In the genomic region with DNA sequence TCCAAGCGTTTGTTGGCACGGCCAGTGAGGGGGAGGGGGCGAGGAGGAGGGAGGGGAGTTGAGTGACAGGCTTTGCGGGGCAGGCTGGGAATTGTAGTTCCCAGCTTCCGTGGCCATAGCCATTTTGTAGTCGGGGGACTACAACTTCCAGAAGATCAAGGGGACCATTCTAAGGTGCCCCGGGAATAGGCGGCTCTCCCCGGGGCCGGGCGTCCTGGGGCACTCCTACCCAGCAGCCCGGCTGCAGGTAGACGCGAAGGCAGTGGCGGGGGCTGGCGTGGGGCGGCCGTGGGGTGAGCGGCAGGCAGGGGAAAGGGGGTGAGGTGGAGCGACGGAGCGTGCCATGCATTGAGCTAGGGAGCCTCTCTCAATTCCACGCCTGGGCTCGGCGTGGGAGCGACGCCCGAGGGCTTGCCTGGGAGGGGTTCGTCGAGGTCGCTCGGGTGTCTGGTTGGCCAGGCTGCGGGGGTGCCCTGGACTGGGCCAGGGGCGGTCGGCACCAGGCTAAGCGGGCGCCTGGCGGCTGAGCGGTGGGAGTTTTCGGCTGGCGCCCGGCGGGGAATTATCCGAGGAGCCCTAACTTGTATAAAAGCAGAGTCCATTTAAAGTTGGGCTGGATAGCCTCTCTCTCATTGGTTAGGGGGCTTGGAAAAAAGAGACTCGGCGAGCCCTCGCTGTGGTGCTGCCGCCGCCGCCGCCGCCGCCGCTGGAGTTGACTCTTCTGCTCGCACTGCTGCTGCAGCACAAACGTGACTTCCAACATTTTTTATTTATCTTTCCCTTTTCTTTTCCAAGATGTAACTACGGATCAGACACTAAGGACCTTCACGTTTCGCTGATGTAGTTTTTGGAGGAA, we compare ENCODE assay signal across 8 cellular contexts. TPM values are rescaled to one million over a fixed set of nuclear protein-coding genes. Genes with fewer than 3 reads are reported as not detected.
DNase-seq lines count a peak whose midpoint lies in the region; ATAC-seq and TF ChIP-seq lines count a peak whose summit lies in the region.

A gene (plus strand): TSS at position 709 of the 856 bp plus-strand sequence. CDS start 471 bp downstream, outside the sequence.

- no peaks in the 10 kb centered on the region for H3K27me3 ChIP-seq in mucosa of stomach (ENCODE audit: control insufficient read depth, insufficient read depth, low read length)

- ATAC-seq in GM21723 (IDR thresholded peaks at IDR 0.05; ENCODE audit: unreplicated experiment): peak; percentile 57

- DNase-seq in DMS53 treated with DMSO at 0.1 percent for 48 hours (lab: John Stamatoyannopoulos, UW; ENCODE audit: unreplicated experiment) (peak; percentile 92), KG1 (lab: John Stamatoyannopoulos, UW) (peak; percentile 94), erythroblast (lab: John Stamatoyannopoulos, UW) (peak; percentile 97)
- DNase-seq in activated T-cell treated with anti-CD3 and anti-CD28 coated beads, Interleukin-2, amount 50 U/mL, for 24 hours: peak; percentile 97
- peak; percentile 97 for DNase-seq in stimulated activated CD8-positive, alpha-beta memory T cell treated with anti-CD3 and anti-CD28 coated beads, Interleukin-4, amount 100 ng/mL, for 48 hours

- H3K36me3 Mint-ChIP-seq in activated T-cell treated with anti-CD3 and anti-CD28 coated beads, Interleukin-2, amount 50 U/mL, for 24 hours (ENCODE audit: low read depth): peaks cover 42% of the 10 kb centered on the region

- peak within 1 kb of the TSS; percentile 100 for H3K4me3 Mint-ChIP-seq in activated T-cell treated with anti-CD3 and anti-CD28 coated beads, Interleukin-2, amount 50 U/mL, for 24 hours

- H3K36me3 ChIP-seq in mucosa of stomach (ENCODE audit: control insufficient read depth, insufficient read depth, low read length): no peaks in the 10 kb centered on the region

- H3K27ac Mint-ChIP-seq in activated T-cell treated with anti-CD3 and anti-CD28 coated beads, Interleukin-2, amount 50 U/mL, for 24 hours: peak within 1 kb of the TSS; percentile 98

- H3K27me3 Mint-ChIP-seq in activated T-cell treated with anti-CD3 and anti-CD28 coated beads, Interleukin-2, amount 50 U/mL, for 24 hours: no peaks in the 10 kb centered on the region

- H3K4me1 Mint-ChIP-seq in activated T-cell treated with anti-CD3 and anti-CD28 coated beads, Interleukin-2, amount 50 U/mL, for 24 hours (ENCODE audit: low read depth): peaks cover 35% of the 10 kb centered on the region

- no peaks in the 10 kb centered on the region for H3K9me3 ChIP-seq in mucosa of stomach (ENCODE audit: control insufficient read depth, low read length)

- peak; percentile 80 for TF ChIP-seq POLR2A in erythroblast (IDR thresholded peaks at IDR 0.05; ENCODE audit: low read length)

- H3K4me1 ChIP-seq in mucosa of stomach (ENCODE audit: control insufficient read depth, insufficient read depth, low read length): peaks cover 12% of the 10 kb centered on the region

- peak within 1 kb of the TSS; percentile 77 for H3K4me3 ChIP-seq in mucosa of stomach (ENCODE audit: low read length)

- no peaks in the 10 kb centered on the region for H3K9me3 Mint-ChIP-seq in activated T-cell treated with anti-CD3 and anti-CD28 coated beads, Interleukin-2, amount 50 U/mL, for 24 hours

- H3K9ac ChIP-seq in mucosa of stomach (ENCODE audit: low read length): peak within 1 kb of the TSS; percentile 87

TF ChIP-seq in PFSK-1, 5 proteins besides CTCF, POLR2A, EP300 and RAD21:
- peak; percentile 87 for TF ChIP-seq SIN3A (IDR thresholded peaks at IDR 0.05; ENCODE audit: borderline replicate concordance, insufficient read depth, low read length)
- TF ChIP-seq TAF1 (IDR thresholded peaks at IDR 0.05; ENCODE audit: borderline replicate concordance, insufficient read depth, low read length): 0 out of 2 replicates have a peak, but pooled peaks have one; percentile 12
- peak; percentile 42; the same call in 1 of the 2 replicates for TF ChIP-seq POLR2AphosphoS5 (IDR thresholded peaks at IDR 0.05; ENCODE audit: low read depth, low read length)
- TF ChIP-seq, protein P1, sequence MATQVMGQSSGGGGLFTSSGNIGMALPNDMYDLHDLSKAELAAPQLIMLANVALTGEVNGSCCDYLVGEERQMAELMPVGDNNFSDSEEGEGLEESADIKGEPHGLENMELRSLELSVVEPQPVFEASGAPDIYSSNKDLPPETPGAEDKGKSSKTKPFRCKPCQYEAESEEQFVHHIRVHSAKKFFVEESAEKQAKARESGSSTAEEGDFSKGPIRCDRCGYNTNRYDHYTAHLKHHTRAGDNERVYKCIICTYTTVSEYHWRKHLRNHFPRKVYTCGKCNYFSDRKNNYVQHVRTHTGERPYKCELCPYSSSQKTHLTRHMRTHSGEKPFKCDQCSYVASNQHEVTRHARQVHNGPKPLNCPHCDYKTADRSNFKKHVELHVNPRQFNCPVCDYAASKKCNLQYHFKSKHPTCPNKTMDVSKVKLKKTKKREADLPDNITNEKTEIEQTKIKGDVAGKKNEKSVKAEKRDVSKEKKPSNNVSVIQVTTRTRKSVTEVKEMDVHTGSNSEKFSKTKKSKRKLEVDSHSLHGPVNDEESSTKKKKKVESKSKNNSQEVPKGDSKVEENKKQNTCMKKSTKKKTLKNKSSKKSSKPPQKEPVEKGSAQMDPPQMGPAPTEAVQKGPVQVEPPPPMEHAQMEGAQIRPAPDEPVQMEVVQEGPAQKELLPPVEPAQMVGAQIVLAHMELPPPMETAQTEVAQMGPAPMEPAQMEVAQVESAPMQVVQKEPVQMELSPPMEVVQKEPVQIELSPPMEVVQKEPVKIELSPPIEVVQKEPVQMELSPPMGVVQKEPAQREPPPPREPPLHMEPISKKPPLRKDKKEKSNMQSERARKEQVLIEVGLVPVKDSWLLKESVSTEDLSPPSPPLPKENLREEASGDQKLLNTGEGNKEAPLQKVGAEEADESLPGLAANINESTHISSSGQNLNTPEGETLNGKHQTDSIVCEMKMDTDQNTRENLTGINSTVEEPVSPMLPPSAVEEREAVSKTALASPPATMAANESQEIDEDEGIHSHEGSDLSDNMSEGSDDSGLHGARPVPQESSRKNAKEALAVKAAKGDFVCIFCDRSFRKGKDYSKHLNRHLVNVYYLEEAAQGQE (IDR thresholded peaks at IDR 0.05; ENCODE audit: insufficient read depth in 1 of 2, low read depth in 2 of 2, low read length in 2 of 2): no peak
- no peak for TF ChIP-seq FOXP2 (optimal IDR thresholded peaks at IDR 0.05; ENCODE audit: borderline replicate concordance, extremely low read depth, extremely low read length, insufficient read depth)

RNA-seq across cellular contexts. Expression of the gene that starts here (rescaled TPM):
- 6.2 TPM for polyA plus RNA-seq in PFSK-1 (2012; ENCODE audit: insufficient read length, low read depth)

Comparison
In these comparisons a context has a peak if more than half of its experiments do, and no peak if none do; other contexts are left out.
1. Peak in every context shown above with its lines: DNase-seq, ATAC-seq and H3K4me3 ChIP-seq.